Comparison of ENCODE assay signal across 9 cellular contexts in the genomic region with DNA sequence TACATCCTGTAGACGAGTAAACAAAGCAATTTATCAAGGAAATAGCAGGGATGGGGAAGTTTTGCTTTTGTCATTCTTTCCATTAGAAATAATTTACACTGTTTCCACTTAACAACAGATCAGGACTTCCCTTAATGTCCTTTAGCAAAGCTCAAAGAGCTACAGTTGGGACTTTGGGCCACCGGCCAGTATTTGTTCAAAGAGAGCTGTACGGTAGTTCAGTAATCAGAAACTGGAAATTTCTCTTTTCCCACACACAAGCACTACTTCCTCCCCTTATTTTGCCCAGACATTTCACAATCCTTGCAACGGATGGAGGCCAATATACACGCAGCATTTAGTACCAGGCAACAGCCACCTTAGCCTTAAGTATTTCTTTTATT. TPM values are rescaled to one million over a fixed set of nuclear protein-coding genes. Genes with fewer than 3 reads are reported as not detected.
DNase-seq lines count a peak whose midpoint lies in the region; ATAC-seq and TF ChIP-seq lines count a peak whose summit lies in the region.
"Had no signal": no experiment of that assay in that cellular context is flagged by ENCODE, and none has a peak within 500 bp of the region (broad histone marks: within the 10 kb centered on the region; RNA-seq: fewer than 3 reads in every experiment).

No MANE protein-coding gene starts in this region.

- no peak for DNase-seq in Right ventricle myocardium inferior (ENCODE audit: missing footprints)
- no peak for DNase-seq in cardiac septum (ENCODE audit: low spot score)
- DNase-seq in dermis blood vessel endothelial cell, result peak; percentile 92
- DNase-seq in foreskin melanocyte, result no peak
- DNase-seq in amniotic stem cell (lab: John Stamatoyannopoulos, UW), result no peak
- no peak for DNase-seq in GM13977 (ENCODE audit: low spot score)
- DNase-seq in kidney glomerular epithelial cell (lab: John Stamatoyannopoulos, UW), result no peak
- DNase-seq: activated gamma-delta T cell had no signal

- in situ Hi-C loops in GM13977 (cut with MboI; ENCODE audit: low pct_unique_long_range_greater_than_20kb, low sequenced_read_pairs, unreplicated experiment), result no loop called here

- intact Hi-C loops in Right ventricle myocardium inferior (cut with DNase I) (no loop called here), cardiac septum (cut with DNase I) (no loop called here)

- 95 to 100% methylated on average over 2 to 3 of the region's 5 CpGs for WGBS in mesodermal cell (ENCODE audit: insufficient coverage in 2 of 2), 2 experiments

- H3K4me3 ChIP-seq in mesodermal cell (ENCODE audit: extremely low read depth, insufficient read depth, low read length, poor library complexity, severe bottlenecking), result no peak overlapping the region

- H3K4me1 ChIP-seq in mesodermal cell (ENCODE audit: control insufficient read depth, insufficient read depth, low read length, poor library complexity, severe bottlenecking), result peaks cover 76% of the 10 kb centered on the region

- H3K36me3 ChIP-seq in mesodermal cell (ENCODE audit: control insufficient read depth, insufficient read depth, low read length), result no peaks in the 10 kb centered on the region

- no peak for TF ChIP-seq CTCF in GM13977 (IDR thresholded peaks at IDR 0.05; ENCODE audit: extremely low read depth, insufficient read depth, missing control alignments)

- no peaks in the 10 kb centered on the region for H3K9me3 ChIP-seq in mesodermal cell (ENCODE audit: control insufficient read depth, low read length)

- H3K27ac ChIP-seq in mesodermal cell (ENCODE audit: low read depth, low read length, severe bottlenecking), result peak overlapping the region; percentile 93

- ATAC-seq in Right ventricle myocardium inferior, result peak; percentile 83

RNA-seq across cellular contexts. Expression of gene HINT3, which starts 12.1 kb away (rescaled TPM):
- total RNA-seq in Right ventricle myocardium inferior (34.8 TPM), cardiac septum (35.0 TPM), dermis blood vessel endothelial cell (13.0 and 20.3 TPM in 2 replicates)
- 12.2 TPM for polyA plus RNA-seq in mesodermal cell (2013, experiment 1 of 2)
- 12.5 TPM for polyA plus RNA-seq in mesodermal cell (2013, experiment 2 of 2)

RNA-seq across cellular contexts. Expression of gene TRMT11, which starts 41.9 kb away (rescaled TPM):
- total RNA-seq in Right ventricle myocardium inferior (8.0 TPM), cardiac septum (13.3 TPM), dermis blood vessel endothelial cell (17.1 and 18.0 TPM in 2 replicates)
- 22.2 TPM for polyA plus RNA-seq in mesodermal cell (2013, experiment 1 of 2)
- polyA plus RNA-seq in mesodermal cell (2013, experiment 2 of 2), result 22.8 TPM
